In genomic region chrX:148580016-148580415, GRCh38 we compare ENCODE assay signal across 35 cellular contexts.
"Had no signal": no experiment of that assay in that cellular context is flagged by ENCODE, and none has a peak within 500 bp of the region (broad histone marks: within the 10 kb centered on the region; RNA-seq: fewer than 3 reads in every experiment).

No MANE protein-coding gene starts in this region.

- FAIRE-seq: keratinocyte, TTC549, urothelium cell line had no signal

- H3K27me3 Mint-ChIP-seq: activated naive CD8-positive, alpha-beta T cell treated with anti-CD3 and anti-CD28 coated beads for 36 hours; dendritic cell treated with granulocyte-macrophage colony-stimulating factor and Interleukin-4, amounts not matched to agents 40 ng/mL and 50 ng/mL, for 4 days; naive B cell; progenitor cell of endocrine pancreas had no signal

- H3K4me3 ChIP-seq: adrenal gland, breast epithelium, esophagus muscularis mucosa, gastrocnemius medialis, ovary, right lobe of liver, skin epidermis, thoracic aorta had no signal

- DNase-seq: activated CD4-positive, alpha-beta T cell treated with anti-CD3 and anti-CD28 coated beads for 48 hours; activated CD4-positive, alpha-beta T cell treated with anti-CD3 and anti-CD28 coated beads, Interleukin-2, amount 50 U/mL, for 48 hours; activated CD8-positive, alpha-beta memory T cell treated with anti-CD3 and anti-CD28 coated beads for 24 hours; activated effector memory CD4-positive, alpha-beta T cell treated with anti-CD3 and anti-CD28 coated beads, Interleukin-2, amount 50 U/mL, for 16 hours; activated naive CD4-positive, alpha-beta T cell treated with anti-CD3 and anti-CD28 coated beads for 36 hours; activated naive CD8-positive, alpha-beta T cell treated with anti-CD3 and anti-CD28 coated beads for 36 hours; activated T-cell treated with anti-CD3 and anti-CD28 coated beads, Interleukin-2, amount 50 U/mL, for 1 hour; adrenal gland; aorta; central memory CD4-positive, alpha-beta T cell; endodermal cell; gastrocnemius medialis; head of caudate nucleus; hippocampal formation; left cardiac atrium; left ventricle myocardium superior; naive B cell; ovary; right lobe of liver; stimulated activated CD4-positive, alpha-beta T cell treated with anti-CD3 and anti-CD28 coated beads, Interleukin-12 subunit alpha, Interleukin-12 subunit beta, amount 100 ng/mL, for 4 hours; stimulated activated CD4-positive, alpha-beta T cell treated with anti-CD3 and anti-CD28 coated beads, Interleukin-4, amount 100 ng/mL, for 1 hour; stimulated activated naive CD8-positive, alpha-beta T cell treated with anti-CD3 and anti-CD28 coated beads, Interleukin-15, Interleukin-2, amounts not matched to agents 100 U/mL and 50 U/mL, for 24 hours; trophoblast cell had no signal

- H3K4me1 ChIP-seq: adrenal gland, breast epithelium, esophagus muscularis mucosa, gastrocnemius medialis, right lobe of liver had no signal

- H3K36me3 ChIP-seq: adrenal gland, breast epithelium, esophagus muscularis mucosa, gastrocnemius medialis, ovary, right lobe of liver, thoracic aorta had no signal

- H3K9me3 Mint-ChIP-seq: activated naive CD4-positive, alpha-beta T cell treated with anti-CD3 and anti-CD28 coated beads for 36 hours; activated naive CD8-positive, alpha-beta T cell treated with anti-CD3 and anti-CD28 coated beads for 36 hours; dendritic cell treated with granulocyte-macrophage colony-stimulating factor and Interleukin-4, amounts not matched to agents 40 ng/mL and 50 ng/mL, for 4 days had no signal

- H3K4me3 Mint-ChIP-seq: activated naive CD4-positive, alpha-beta T cell treated with anti-CD3 and anti-CD28 coated beads for 36 hours; activated naive CD8-positive, alpha-beta T cell treated with anti-CD3 and anti-CD28 coated beads for 36 hours; activated T-helper 1 cell treated with anti-CD3 and anti-CD28 coated beads, Interleukin-12 subunit alpha, Interleukin-12 subunit beta, Interleukin-2, Interleukin-4 antibody, amounts not matched to agents 30 ng/mL and 10 ng/mL and 1 ng/mL, durations not matched to agents 14 hours and 24 hours and 36 hours; dendritic cell treated with granulocyte-macrophage colony-stimulating factor and Interleukin-4, amounts not matched to agents 40 ng/mL and 50 ng/mL, for 4 days; endodermal cell; naive B cell had no signal

- H3K9me3 ChIP-seq: adrenal gland, breast epithelium, esophagus muscularis mucosa, gastrocnemius medialis, ovary, right lobe of liver, thoracic aorta had no signal

- H3K27me3 ChIP-seq: adrenal gland, esophagus muscularis mucosa, gastrocnemius medialis, ovary, right lobe of liver had no signal

- ATAC-seq: activated CD4-positive, CD25-positive, alpha-beta regulatory T cell treated with anti-CD3 and anti-CD28 coated beads, Interleukin-2, amount 50 U/mL, for 24 hours; gastrocnemius medialis; left cardiac atrium; left ventricle myocardium superior; right lobe of liver; stimulated activated naive CD8-positive, alpha-beta T cell treated with anti-CD3 and anti-CD28 coated beads, Interleukin-15, Interleukin-2, amounts not matched to agents 100 U/mL and 50 U/mL, for 24 hours had no signal

- H3K4me1 Mint-ChIP-seq: activated naive CD8-positive, alpha-beta T cell treated with anti-CD3 and anti-CD28 coated beads for 36 hours; endodermal cell; naive B cell had no signal

- H3K36me3 Mint-ChIP-seq: activated naive CD8-positive, alpha-beta T cell treated with anti-CD3 and anti-CD28 coated beads for 36 hours; naive B cell had no signal

- H3K27ac Mint-ChIP-seq: activated naive CD4-positive, alpha-beta T cell treated with anti-CD3 and anti-CD28 coated beads for 36 hours; activated naive CD8-positive, alpha-beta T cell treated with anti-CD3 and anti-CD28 coated beads for 36 hours; activated T-helper 1 cell treated with anti-CD3 and anti-CD28 coated beads, Interleukin-12 subunit alpha, Interleukin-12 subunit beta, Interleukin-2, Interleukin-4 antibody, amounts not matched to agents 30 ng/mL and 10 ng/mL and 1 ng/mL, durations not matched to agents 14 hours and 24 hours and 36 hours; dendritic cell treated with granulocyte-macrophage colony-stimulating factor and Interleukin-4, amounts not matched to agents 40 ng/mL and 50 ng/mL, for 4 days; endodermal cell; progenitor cell of endocrine pancreas had no signal

- H3K27ac ChIP-seq: adrenal gland, breast epithelium, esophagus muscularis mucosa, gastrocnemius medialis, ovary, right lobe of liver, skin epidermis, thoracic aorta, VCaP had no signal
